ENCODE assay signal across 1 cellular context in the genomic region with DNA sequence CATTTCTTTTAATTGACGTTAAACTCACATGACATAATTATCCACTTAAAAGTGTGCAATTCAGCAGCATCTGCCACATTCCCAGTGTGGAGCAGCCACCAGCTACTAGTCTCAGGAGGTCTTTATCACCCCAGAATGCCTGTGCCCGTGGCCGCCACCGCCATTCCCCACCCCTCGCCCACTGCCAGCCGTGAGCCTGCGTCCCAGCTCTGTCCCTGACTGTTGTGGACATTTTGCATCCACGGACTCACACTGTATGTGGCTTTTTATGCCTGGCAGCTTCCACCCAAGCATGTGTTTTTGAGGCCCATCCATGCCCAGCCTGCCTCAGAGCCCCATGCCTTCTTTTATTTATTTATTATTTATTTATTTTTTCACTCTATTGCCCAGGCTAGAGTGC.
TF ChIP-seq lines count a peak whose summit lies in the region.

No MANE protein-coding gene starts in this region.

TF ChIP-seq in IMR-90, 13 proteins besides CTCF, POLR2A, EP300 and RAD21:
- no peak for TF ChIP-seq MXI1 (IDR thresholded peaks at IDR 0.05; ENCODE audit: borderline replicate concordance, low read depth, low read length)
- TF ChIP-seq BHLHE40 (IDR thresholded peaks at IDR 0.05; ENCODE audit: low read depth, low read length) = no peak
- no peak for TF ChIP-seq FOS (IDR thresholded peaks at IDR 0.05; ENCODE audit: low read depth, low read length)
- TF ChIP-seq, protein P1, sequence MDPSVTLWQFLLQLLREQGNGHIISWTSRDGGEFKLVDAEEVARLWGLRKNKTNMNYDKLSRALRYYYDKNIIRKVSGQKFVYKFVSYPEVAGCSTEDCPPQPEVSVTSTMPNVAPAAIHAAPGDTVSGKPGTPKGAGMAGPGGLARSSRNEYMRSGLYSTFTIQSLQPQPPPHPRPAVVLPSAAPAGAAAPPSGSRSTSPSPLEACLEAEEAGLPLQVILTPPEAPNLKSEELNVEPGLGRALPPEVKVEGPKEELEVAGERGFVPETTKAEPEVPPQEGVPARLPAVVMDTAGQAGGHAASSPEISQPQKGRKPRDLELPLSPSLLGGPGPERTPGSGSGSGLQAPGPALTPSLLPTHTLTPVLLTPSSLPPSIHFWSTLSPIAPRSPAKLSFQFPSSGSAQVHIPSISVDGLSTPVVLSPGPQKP (IDR thresholded peaks at IDR 0.05; ENCODE audit: borderline replicate concordance, low read depth, low read length) = no peak
- no peak for TF ChIP-seq CHD1 (IDR thresholded peaks at IDR 0.05; ENCODE audit: low read depth, low read length)
- TF ChIP-seq NFE2L2 (IDR thresholded peaks at IDR 0.05; ENCODE audit: low read depth, low read length) = no peak
